In the genomic region with DNA sequence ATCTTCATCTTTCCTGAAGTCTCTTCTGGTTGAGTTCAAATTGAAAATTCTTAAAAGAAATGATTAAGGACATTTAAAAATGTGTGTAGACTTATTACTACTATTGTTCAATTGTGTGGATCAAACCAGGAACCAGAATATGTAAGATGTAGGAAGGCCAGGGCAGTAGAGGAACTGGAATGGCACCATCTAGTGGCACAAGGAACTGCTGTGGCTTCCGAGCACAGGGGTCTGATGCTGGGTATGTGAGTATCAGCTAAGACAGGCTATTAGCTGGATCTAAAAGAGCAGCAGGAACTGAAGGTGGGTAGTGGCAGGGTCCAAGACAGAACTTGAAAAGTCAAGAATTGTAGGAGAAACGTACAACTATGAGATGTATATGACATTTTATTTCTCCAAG, we compare ENCODE assay signal across 8 cellular contexts.
A peak's percentile ranks its signal among the peaks of the same experiment; 100 is the strongest.
DNase-seq lines count a peak whose midpoint lies in the region; ATAC-seq and TF ChIP-seq lines count a peak whose summit lies in the region.

No MANE protein-coding gene starts in this region.

- no peaks in the 10 kb centered on the region for H3K9me2 ChIP-seq in PC-9 (ENCODE audit: insufficient read depth)

- no peaks in the 10 kb centered on the region for H4K20me1 ChIP-seq in PC-9 (ENCODE audit: insufficient read depth)

- no peaks in the 10 kb centered on the region for H3K27me3 ChIP-seq in prostate gland (replicated peaks; ENCODE audit: insufficient read depth)
- no peaks in the 10 kb centered on the region for H3K27me3 ChIP-seq in PC-9 (ENCODE audit: insufficient read depth, low read depth)

- DNase-seq in A172 (ENCODE audit: low spot score), result peak; percentile 12
- DNase-seq in RKO (ENCODE audit: low spot score), result peak; percentile 41
- peak; percentile 14 to 18 for DNase-seq in hippocampal formation (lab: John Stamatoyannopoulos, UW)
- no peak for DNase-seq in prostate gland (ENCODE audit: low spot score)
- no peak for DNase-seq in PC-9

- H3K4me2 ChIP-seq in PC-9, result no peak overlapping the region

- TF ChIP-seq POLR2A in prostate gland (IDR thresholded peaks at IDR 0.05), result no peak

- TF ChIP-seq CTCF in prostate gland (IDR thresholded peaks at IDR 0.05) (no peak), PC-9 (conservative IDR thresholded peaks at IDR 0.05) (no peak)

- intact Hi-C loops in prostate gland (cut with DNase I) (no loop called here), PC-9 (cut with micrococcal nuclease; ENCODE audit: unreplicated experiment) (no loop called here)

- ATAC-seq in GM18498 (IDR thresholded peaks at IDR 0.05; ENCODE audit: unreplicated experiment) (peak; percentile 83), HG03159 (IDR thresholded peaks at IDR 0.05; ENCODE audit: unreplicated experiment) (peak; percentile 77), HG02642 (IDR thresholded peaks at IDR 0.05; ENCODE audit: poor library complexity, unreplicated experiment) (no peak)

- WGBS in prostate gland, result 88% methylated on average over 2 of the region's 2 CpGs

- POLR2A ChIA-PET in PC-9 (lab: Charles Lee; ENCODE audit: unreplicated experiment), result no interaction called here

- CTCF ChIA-PET in PC-9 (lab: Charles Lee), result no interaction called here

- no TSS peak for BruUV-seq in PC-9 (replicated peaks; lab: Mats Ljungman, UMichigan)

- H3K4me3 ChIP-seq in prostate gland, result no peak overlapping the region
- H3K4me3 ChIP-seq in PC-9, result no peak overlapping the region

- no peaks in the 10 kb centered on the region for H3K36me3 ChIP-seq in prostate gland
- no peaks in the 10 kb centered on the region for H3K36me3 ChIP-seq in PC-9 (ENCODE audit: low read depth)

- no peak overlapping the region for H2AFZ ChIP-seq in PC-9

- no peaks in the 10 kb centered on the region for H3K79me2 ChIP-seq in PC-9 (ENCODE audit: low read depth)

- H3K4me1 ChIP-seq in prostate gland (replicated peaks), result no peaks in the 10 kb centered on the region
- no peaks in the 10 kb centered on the region for H3K4me1 ChIP-seq in PC-9 (replicated peaks; ENCODE audit: insufficient read depth)

- H3K9me3 ChIP-seq in prostate gland, result no peaks in the 10 kb centered on the region
- H3K9me3 ChIP-seq in PC-9 (ENCODE audit: insufficient read depth, low read depth), result no peaks in the 10 kb centered on the region

- H3F3A ChIP-seq in PC-9 (ENCODE audit: insufficient read depth, low read depth), result no peaks in the 10 kb centered on the region

- no peak overlapping the region for H3K27ac ChIP-seq in prostate gland
- no peak overlapping the region for H3K27ac ChIP-seq in PC-9

Comparison
In these comparisons a context has a peak if more than half of its experiments do, and no peak if none do; other contexts are left out.
1. DNase-seq: peak in A172 (single experiment), RKO (single experiment) and hippocampal formation (2 of 2); none in prostate gland (single experiment) and PC-9 (0 of 2).